ENCODE assay signal across 31 cellular contexts in the genomic region with DNA sequence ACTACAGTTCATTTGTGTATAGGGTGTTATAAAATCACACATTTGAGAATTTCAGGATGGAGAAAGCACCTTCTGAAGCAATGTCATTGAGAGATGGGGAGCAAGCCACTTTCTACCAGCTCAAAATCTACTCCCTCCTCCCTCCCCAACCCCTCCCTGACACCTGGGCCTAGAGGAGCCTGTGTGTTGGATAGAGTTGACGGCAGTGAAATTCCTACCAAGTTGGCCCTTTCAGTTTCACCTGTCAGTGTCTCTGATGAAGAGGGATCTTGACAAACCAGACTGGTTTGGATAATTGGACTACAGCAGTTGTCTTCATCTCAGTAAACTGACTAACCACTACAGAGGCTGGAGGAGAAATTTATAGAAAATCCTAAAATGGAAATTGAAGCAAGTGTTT.
A peak's percentile ranks its signal among the peaks of the same experiment; 100 is the strongest.
DNase-seq lines count a peak whose midpoint lies in the region; ATAC-seq and TF ChIP-seq lines count a peak whose summit lies in the region.
"Had no signal": no experiment of that assay in that cellular context is flagged by ENCODE, and none has a peak within 500 bp of the region (broad histone marks: within the 10 kb centered on the region; RNA-seq: fewer than 3 reads in every experiment).

No MANE protein-coding gene starts in this region.

- H3K27ac Mint-ChIP-seq in stimulated activated naive CD8-positive, alpha-beta T cell treated with anti-CD3 and anti-CD28 coated beads, Interleukin-15, amount 100 ng/mL, for 72 hours = no peak overlapping the region
- H3K27ac Mint-ChIP-seq: activated B cell treated with CpG ODN at 0.5 μM for 24 hours; activated naive CD8-positive, alpha-beta T cell treated with anti-CD3 and anti-CD28 coated beads, Interleukin-2, amount 50 U/mL, for 24 hours; CD4-positive, alpha-beta T cell; naive thymus-derived CD4-positive, alpha-beta T cell had no signal

- H3K4me1 ChIP-seq in right cardiac atrium (ENCODE audit: control insufficient read depth, insufficient read depth, low read length) (no peaks in the 10 kb centered on the region), psoas muscle (peaks cover 73% of the 10 kb centered on the region)

- intact Hi-C loops in right cardiac atrium (cut with DNase I) = loop anchor here in 2 of 4 donors (10.0 kb wide), 2 partner anchors 185 to 905 kb away; a partner anchor contains a TSS
- intact Hi-C loops in left ventricle myocardium superior (cut with micrococcal nuclease) = loop anchor here (10.0 kb wide), 1 partner anchor 385 kb away; no protein-coding TSS in a partner anchor
- intact Hi-C loops in psoas muscle (cut with DNase I) = loop anchor here (2.0 to 10.0 kb wide), 7 partner anchors 89 to 785 kb away; no protein-coding TSS in a partner anchor

- no peaks in the 10 kb centered on the region for H3K9me3 ChIP-seq in right cardiac atrium (ENCODE audit: control insufficient read depth, low read length)
- H3K9me3 ChIP-seq in psoas muscle = no peaks in the 10 kb centered on the region
- H3K9me3 ChIP-seq: esophagus squamous epithelium, spleen had no signal

- H3K4me3 ChIP-seq in right cardiac atrium (ENCODE audit: low read length) = no peak overlapping the region
- no peak overlapping the region for H3K4me3 ChIP-seq in psoas muscle
- H3K4me3 ChIP-seq: esophagus squamous epithelium, spleen had no signal

- H3K27ac ChIP-seq in right cardiac atrium (ENCODE audit: low read length) (peak overlapping the region; percentile 16), psoas muscle (peak overlapping the region; percentile 96)

- TF ChIP-seq CTCF in psoas muscle (IDR thresholded peaks at IDR 0.05) = no peak

- no peaks in the 10 kb centered on the region for H3K27me3 Mint-ChIP-seq in stimulated activated naive CD8-positive, alpha-beta T cell treated with anti-CD3 and anti-CD28 coated beads, Interleukin-15, amount 100 ng/mL, for 72 hours
- H3K27me3 Mint-ChIP-seq: activated B cell treated with CpG ODN at 0.5 μM for 24 hours; activated naive CD8-positive, alpha-beta T cell treated with anti-CD3 and anti-CD28 coated beads, Interleukin-2, amount 50 U/mL, for 24 hours; CD4-positive, alpha-beta T cell; central memory CD8-positive, alpha-beta T cell; naive thymus-derived CD4-positive, alpha-beta T cell had no signal

- H3K4me1 Mint-ChIP-seq in stimulated activated naive CD8-positive, alpha-beta T cell treated with anti-CD3 and anti-CD28 coated beads, Interleukin-15, amount 100 ng/mL, for 72 hours = no peaks in the 10 kb centered on the region
- H3K4me1 Mint-ChIP-seq: central memory CD8-positive, alpha-beta T cell had no signal

- H3K27me3 ChIP-seq in right cardiac atrium (ENCODE audit: control insufficient read depth, insufficient read depth) = no peaks in the 10 kb centered on the region
- H3K27me3 ChIP-seq in psoas muscle (ENCODE audit: insufficient read depth in 3 of 3, low read length in 2 of 3) = no peaks in the 10 kb centered on the region
- H3K27me3 ChIP-seq: esophagus squamous epithelium, spleen had no signal

- H3K4me3 Mint-ChIP-seq in stimulated activated naive CD8-positive, alpha-beta T cell treated with anti-CD3 and anti-CD28 coated beads, Interleukin-15, amount 100 ng/mL, for 72 hours = no peak overlapping the region
- H3K4me3 Mint-ChIP-seq: activated B cell treated with CpG ODN at 0.5 μM for 24 hours; activated naive CD8-positive, alpha-beta T cell treated with anti-CD3 and anti-CD28 coated beads, Interleukin-2, amount 50 U/mL, for 24 hours; CD4-positive, alpha-beta T cell; central memory CD8-positive, alpha-beta T cell; naive thymus-derived CD4-positive, alpha-beta T cell had no signal

- ATAC-seq in right cardiac atrium = no peak
- ATAC-seq in left ventricle myocardium superior = no peak
- peak in 3 of 4 donors; percentile 18 to 58 (median 56) for ATAC-seq in psoas muscle
- no peak for ATAC-seq in stimulated activated naive CD8-positive, alpha-beta T cell treated with anti-CD3 and anti-CD28 coated beads, Interleukin-15, amount 100 ng/mL, for 72 hours
- ATAC-seq in HG02981 (IDR thresholded peaks at IDR 0.05; ENCODE audit: unreplicated experiment) = no peak
- ATAC-seq: activated naive CD8-positive, alpha-beta T cell treated with anti-CD3 and anti-CD28 coated beads, Interleukin-2, amount 50 U/mL, for 24 hours; HepG2; naive thymus-derived CD4-positive, alpha-beta T cell; Panc1 had no signal

- no peaks in the 10 kb centered on the region for H3K36me3 ChIP-seq in psoas muscle (ENCODE audit: insufficient read depth in 1 of 2, low read depth in 1 of 2)
- H3K36me3 ChIP-seq: esophagus squamous epithelium, spleen had no signal

- H3K9me3 Mint-ChIP-seq in stimulated activated naive CD8-positive, alpha-beta T cell treated with anti-CD3 and anti-CD28 coated beads, Interleukin-15, amount 100 ng/mL, for 72 hours = peaks cover 0 to under 1% of the 10 kb centered on the region in 2 donors
- H3K9me3 Mint-ChIP-seq: activated B cell treated with CpG ODN at 0.5 μM for 24 hours; CD4-positive, alpha-beta T cell; central memory CD8-positive, alpha-beta T cell had no signal

- 89% methylated on average over 1 of the region's 1 CpG for WGBS in right cardiac atrium
- WGBS in psoas muscle, 3 donors = 23 to 57% (median 33%) methylated on average over 1 of the region's 1 CpG

- DNase-seq in DMS53 (lab: John Stamatoyannopoulos, UW) = peak; percentile 30
- DNase-seq in DMS53 treated with DMSO at 0.1 percent for 48 hours (lab: John Stamatoyannopoulos, UW; ENCODE audit: unreplicated experiment) = no peak
- DNase-seq in right cardiac atrium = no peak
- DNase-seq in left ventricle myocardium superior = no peak
- DNase-seq in psoas muscle = no peak
- no peak for DNase-seq in AG08396 (ENCODE audit: low spot score)
- DNase-seq in stimulated activated naive CD8-positive, alpha-beta T cell treated with anti-CD3 and anti-CD28 coated beads, Interleukin-15, amount 100 ng/mL, for 72 hours = no peak
- DNase-seq: 8988T; activated B cell treated with CpG ODN at 0.5 μM for 24 hours; activated CD4-positive, alpha-beta T cell treated with anti-CD3 and anti-CD28 coated beads, Interleukin-2, amount 50 U/mL, for 1 hour; activated naive CD8-positive, alpha-beta T cell treated with anti-CD3 and anti-CD28 coated beads, Interleukin-2, amount 50 U/mL, for 24 hours; activated T-cell treated with anti-CD3 and anti-CD28 coated beads, Interleukin-2, amount 50 U/mL, for 48 hours; CD4-positive, alpha-beta T cell; dermis blood vessel endothelial cell; esophagus squamous epithelium; foreskin melanocyte; H7; naive thymus-derived CD4-positive, alpha-beta T cell; NCI-H1694 treated with DMSO at 0.1 percent for 48 hours; NCI-H446; NK-92 treated with Interleukin-12 subunit alpha and Interleukin-12 subunit beta, amount 100 ng/mL, for 24 hours; retina; SHP77 treated with DMSO at 0.1 percent for 48 hours; spleen; substantia nigra; SW 1271; T-helper 9 cell had no signal

Comparison
In these comparisons a context has a peak if more than half of its experiments do, and no peak if none do; other contexts are left out.
1. ATAC-seq: peak in psoas muscle (3 of 4); none in right cardiac atrium (0 of 2), left ventricle myocardium superior (single experiment), stimulated activated naive CD8-positive, alpha-beta T cell treated with anti-CD3 and anti-CD28 coated beads, Interleukin-15, amount 100 ng/mL, for 72 hours (single experiment) and HG02981 (single experiment).